21 cellular contexts compared by ENCODE assay signal in the genomic region with DNA sequence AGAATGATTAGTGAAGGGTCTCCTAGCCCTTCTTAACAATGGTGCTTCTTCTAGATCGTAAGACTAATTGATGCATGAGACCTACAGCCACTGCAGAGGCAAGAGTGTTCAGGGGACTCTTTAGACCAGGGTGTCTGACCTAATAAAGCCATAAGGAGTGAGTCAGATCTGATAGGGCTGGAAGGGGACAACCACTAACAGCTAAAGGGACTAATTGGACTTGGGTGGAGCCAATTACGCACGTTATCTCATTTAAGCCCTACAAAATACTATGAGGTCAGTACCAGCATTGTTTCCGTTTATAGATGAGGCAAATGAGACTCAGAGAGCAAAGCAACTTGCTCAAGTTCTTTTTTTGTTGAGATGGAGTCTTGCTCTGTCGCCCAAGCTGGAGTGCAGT. TPM values are rescaled to one million over a fixed set of nuclear protein-coding genes. Genes with fewer than 3 reads are reported as not detected.
"Had no signal": no experiment of that assay in that cellular context is flagged by ENCODE, and none has a peak within 500 bp of the region (broad histone marks: within the 10 kb centered on the region; RNA-seq: fewer than 3 reads in every experiment).

No MANE protein-coding gene starts in this region.

- H3K9me3 Mint-ChIP-seq: activated CD4-positive, alpha-beta memory T cell treated with anti-CD3 and anti-CD28 coated beads, Interleukin-2, amount 10 ng/mL, durations not matched to agents 7 days and 5 days; activated T-cell treated with anti-CD3 and anti-CD28 coated beads, Interleukin-2, amount 50 U/mL, for 24 hours; stimulated activated naive B cell treated with anti-CD40 and anti-IgM and Interleukin-4, amounts not matched to agents 10 μg/mL and 1 μg/mL and 100 μg/mL, for 72 hours; T-cell; WTC11 had no signal

- H3K27me3 ChIP-seq: pancreas had no signal

- H3K27ac ChIP-seq: dorsolateral prefrontal cortex, pancreas, tibial artery had no signal

- H3K9me3 ChIP-seq: gastroesophageal sphincter, pancreas, tibial artery had no signal

- H3K4me3 Mint-ChIP-seq: activated CD4-positive, alpha-beta memory T cell treated with anti-CD3 and anti-CD28 coated beads, Interleukin-2, amount 10 ng/mL, durations not matched to agents 7 days and 5 days; activated naive CD8-positive, alpha-beta T cell; activated T-cell treated with anti-CD3 and anti-CD28 coated beads, Interleukin-2, amount 50 U/mL, for 24 hours; stimulated activated naive B cell treated with anti-CD40 and anti-IgM and Interleukin-4, amounts not matched to agents 10 μg/mL and 1 μg/mL and 100 μg/mL, for 72 hours; T-cell; WTC11 had no signal

- ATAC-seq: gastroesophageal sphincter; stimulated activated naive B cell treated with anti-CD40 and anti-IgM and Interleukin-4, amounts not matched to agents 10 μg/mL and 1 μg/mL and 100 μg/mL, for 72 hours; T-cell; WTC11 had no signal

- DNase-seq: activated CD4-positive, alpha-beta memory T cell treated with anti-CD3 and anti-CD28 coated beads, Interleukin-2, amount 10 ng/mL, durations not matched to agents 7 days and 5 days; activated CD4-positive, alpha-beta T cell treated with anti-CD3 and anti-CD28 coated beads for 4 hours; activated gamma-delta T cell; activated T-cell treated with anti-CD3 and anti-CD28 coated beads, Interleukin-2, amount 50 U/mL, for 24 hours; amniotic stem cell; dorsolateral prefrontal cortex; islet precursor cell; naive B cell; pancreas; stimulated activated CD4-positive, alpha-beta T cell treated with anti-CD3 and anti-CD28 coated beads, Interleukin-15, amount 100 ng/mL, for 24 hours; stimulated activated CD4-positive, alpha-beta T cell treated with anti-CD3 and anti-CD28 coated beads, Interleukin-4, amount 100 ng/mL, for 1 hour; stimulated activated naive B cell treated with anti-CD40 and anti-IgM and Interleukin-4, amounts not matched to agents 10 μg/mL and 1 μg/mL and 100 μg/mL, for 72 hours; T-cell; T1000 had no signal

- H3K36me3 Mint-ChIP-seq: activated naive CD8-positive, alpha-beta T cell; stimulated activated naive B cell treated with anti-CD40 and anti-IgM and Interleukin-4, amounts not matched to agents 10 μg/mL and 1 μg/mL and 100 μg/mL, for 72 hours; T-cell; WTC11 had no signal

- H3K4me3 ChIP-seq: dorsolateral prefrontal cortex, gastroesophageal sphincter, hepatocyte, pancreas, tibial artery had no signal

- H3K27ac Mint-ChIP-seq: activated CD4-positive, alpha-beta memory T cell treated with anti-CD3 and anti-CD28 coated beads, Interleukin-2, amount 10 ng/mL, durations not matched to agents 7 days and 5 days; activated naive CD8-positive, alpha-beta T cell; activated T-cell treated with anti-CD3 and anti-CD28 coated beads, Interleukin-2, amount 50 U/mL, for 24 hours; stimulated activated naive B cell treated with anti-CD40 and anti-IgM and Interleukin-4, amounts not matched to agents 10 μg/mL and 1 μg/mL and 100 μg/mL, for 72 hours; T-cell; WTC11 had no signal

- H3K36me3 ChIP-seq: gastroesophageal sphincter, pancreas, tibial artery had no signal

RNA-seq across cellular contexts. Expression of gene RNF222, which starts 14.5 kb away (rescaled TPM):
- total RNA-seq: cardiac septum, hepatocyte, left lobe of liver, pancreas, WTC11 had no signal
- polyA plus RNA-seq: hepatocyte, pancreas had no signal
